In genomic region chr3:171736556-171736955, GRCh38 we compare ENCODE assay signal across 1 cellular context.
TF ChIP-seq lines count a peak whose summit lies in the region.

No MANE protein-coding gene starts in this region.

TF ChIP-seq in GM23338, 12 proteins besides CTCF, POLR2A, EP300 and RAD21 (continued from another document):
- TF ChIP-seq ZNF462 (CRISPR knock-in tag; IDR thresholded peaks at IDR 0.05): no peak
- TF ChIP-seq EZH2phosphoT487 (IDR thresholded peaks at IDR 0.05; ENCODE audit: unreplicated experiment): no peak
- no peak for TF ChIP-seq ZNF114 (CRISPR knock-in tag; IDR thresholded peaks at IDR 0.05)
- TF ChIP-seq REST (IDR thresholded peaks at IDR 0.05; ENCODE audit: unreplicated experiment): no peak
TF ChIP-seq in GM23338: peak in this region for 0.
